1 cellular context compared by ENCODE assay signal in genomic region chr16:31186930-31187807, GRCh38.
TF ChIP-seq lines count a peak whose summit lies in the region.

No MANE protein-coding gene starts in this region.

TF ChIP-seq in K562, 482 proteins besides CTCF, POLR2A, EP300 and RAD21 (continues in another document):
- TF ChIP-seq ARID4B (CRISPR knock-in tag; IDR thresholded peaks at IDR 0.05), result no peak
- TF ChIP-seq AFF4 (CRISPR knock-in tag; IDR thresholded peaks at IDR 0.05), result peak; percentile 86; the same call in 1 of the 2 replicates
- peak; percentile 31; the same call in 1 of the 2 replicates for TF ChIP-seq RBFOX2 (IDR thresholded peaks at IDR 0.05; ENCODE audit: low read depth, low read length)
- TF ChIP-seq POLR2AphosphoS5 (IDR thresholded peaks at IDR 0.05; ENCODE audit: control insufficient read depth, insufficient read depth, low read depth, low read length), result 0 out of 2 replicates have a peak, but pooled peaks have one; percentile 10
- TF ChIP-seq KAT7 (CRISPR knock-in tag; IDR thresholded peaks at IDR 0.05; ENCODE audit: borderline replicate concordance), result 0 out of 2 replicates have a peak, but pooled peaks have one; percentile 35
- no peak for TF ChIP-seq NELFE (IDR thresholded peaks at IDR 0.05; ENCODE audit: insufficient read depth, insufficient read length)
- no peak for TF ChIP-seq ID3 (CRISPR knock-in tag; IDR thresholded peaks at IDR 0.05)
- no peak for TF ChIP-seq ID3 (tag; IDR thresholded peaks at IDR 0.05)
- TF ChIP-seq HDGF (IDR thresholded peaks at IDR 0.05), result no peak
- no peak for TF ChIP-seq PHB2 (IDR thresholded peaks at IDR 0.05; ENCODE audit: low read depth)
- TF ChIP-seq NUFIP1 (IDR thresholded peaks at IDR 0.05; ENCODE audit: partially characterized antibody), result no peak
- TF ChIP-seq SAFB2 (IDR thresholded peaks at IDR 0.05; ENCODE audit: borderline replicate concordance, low read depth, low read length, severe bottlenecking), result no peak
- TF ChIP-seq CHCHD3 (CRISPR knock-in tag; IDR thresholded peaks at IDR 0.05), result no peak
- peak; percentile 67; the same call in 1 of the 2 replicates for TF ChIP-seq RERE (CRISPR knock-in tag; IDR thresholded peaks at IDR 0.05; ENCODE audit: borderline replicate concordance)
- TF ChIP-seq NBN (IDR thresholded peaks at IDR 0.05; ENCODE audit: low read depth), result no peak
- TF ChIP-seq MAZ (CRISPR knock-in tag; conservative IDR thresholded peaks at IDR 0.05 in 1 of 2, IDR thresholded peaks at IDR 0.05 in 1 of 2), result no peak
- TF ChIP-seq ELF2 (CRISPR knock-in tag; IDR thresholded peaks at IDR 0.05), result 0 out of 2 replicates have a peak, but pooled peaks have one; percentile 7
- no peak for TF ChIP-seq HMGN3 (IDR thresholded peaks at IDR 0.05; ENCODE audit: borderline replicate concordance, extremely low read depth, insufficient read length, low read depth, low read length)
- TF ChIP-seq BRF2 (IDR thresholded peaks at IDR 0.05; ENCODE audit: borderline replicate concordance, insufficient read depth, insufficient read length), result no peak
- TF ChIP-seq PURB (CRISPR knock-in tag; IDR thresholded peaks at IDR 0.05; ENCODE audit: low read depth), result no peak
- no peak for TF ChIP-seq HDAC6 (IDR thresholded peaks at IDR 0.05; ENCODE audit: low read depth, low read length)
- TF ChIP-seq ZNF318 (IDR thresholded peaks at IDR 0.05; ENCODE audit: borderline replicate concordance in 1 of 2, low read depth in 1 of 2), result no peak
- TF ChIP-seq FUS (optimal IDR thresholded peaks at IDR 0.05; ENCODE audit: low read depth, low read length), result no peak
- TF ChIP-seq PHF20 (IDR thresholded peaks at IDR 0.05; ENCODE audit: partially characterized antibody), result no peak
- TF ChIP-seq SUPT5H (IDR thresholded peaks at IDR 0.05), result peak; percentile 50
- TF ChIP-seq ETV6 (IDR thresholded peaks at IDR 0.05; ENCODE audit: borderline replicate concordance in 1 of 2, low read depth in 2 of 2, low read length in 1 of 2), result no peak
- 0 out of 2 replicates have a peak, but pooled peaks have one; percentile 34 for TF ChIP-seq ETV6 (CRISPR knock-in tag; IDR thresholded peaks at IDR 0.05; ENCODE audit: borderline replicate concordance)
